ENCODE assay signal across 13 cellular contexts in genomic region chr21:33411949-33412430, GRCh38. TPM values are rescaled to one million over a fixed set of nuclear protein-coding genes. Genes with fewer than 3 reads are reported as not detected.
A peak's percentile ranks its signal among the peaks of the same experiment; 100 is the strongest.
DNase-seq lines count a peak whose midpoint lies in the region; ATAC-seq and TF ChIP-seq lines count a peak whose summit lies in the region.
"Had no signal": no experiment of that assay in that cellular context is flagged by ENCODE, and none has a peak within 500 bp of the region (broad histone marks: within the 10 kb centered on the region; RNA-seq: fewer than 3 reads in every experiment).

No MANE protein-coding gene starts in this region.

- WGBS in ovary, 3 donors, result 37 to 45% (median 41%) methylated on average over 8 of the region's 8 CpGs

- CTCF ChIA-PET in RWPE1 (lab: Yijun Ruan, JAX), result interaction anchor here (0.8 kb wide), 1 partner anchor 8 kb away, joined by 3 read pairs; no protein-coding TSS in a partner anchor
- CTCF ChIA-PET in activated CD4-positive, alpha-beta memory T cell treated with anti-CD3 and anti-CD28 coated beads, Interleukin-2, amount 10 ng/mL, durations not matched to agents 7 days and 5 days (lab: Charles Lee), result interaction anchor here (1.2 kb wide), 1 partner anchor 50 kb away, joined by 3 read pairs; no protein-coding TSS in a partner anchor

- H3K4me1 ChIP-seq in BLaER1 treated with 17β-estradiol and CSF1 and Interleukin-3, amounts not matched to agents 10 nM and 100 nM, result peaks cover 19 to 90% (median 41%) of the 10 kb centered on the region in 10 experiments
- H3K4me1 ChIP-seq in foreskin keratinocyte, result peaks cover 8% of the 10 kb centered on the region
- H3K4me1 ChIP-seq in ovary (ENCODE audit: insufficient read depth), result peaks cover 6% of the 10 kb centered on the region

- peaks cover 37 to 70% of the 10 kb centered on the region in 2 donors for H3K27me3 Mint-ChIP-seq in effector memory CD8-positive, alpha-beta T cell
- H3K27me3 Mint-ChIP-seq in activated CD4-positive, alpha-beta memory T cell treated with anti-CD3 and anti-CD28 coated beads, Interleukin-2, amount 10 ng/mL, durations not matched to agents 7 days and 5 days, result peaks cover 17% of the 10 kb centered on the region

- TF ChIP-seq POLR2A in ovary (IDR thresholded peaks at IDR 0.05), result no peak

- no peak for ATAC-seq in foreskin keratinocyte
- no peak for ATAC-seq in GM19467 (IDR thresholded peaks at IDR 0.05; ENCODE audit: unreplicated experiment)
- ATAC-seq in effector memory CD8-positive, alpha-beta T cell (replicated peaks), result no peak
- ATAC-seq: HCT116, natural killer cell had no signal

- no peak overlapping the region for H3K27ac Mint-ChIP-seq in effector memory CD8-positive, alpha-beta T cell
- H3K27ac Mint-ChIP-seq in activated CD4-positive, alpha-beta memory T cell treated with anti-CD3 and anti-CD28 coated beads, Interleukin-2, amount 10 ng/mL, durations not matched to agents 7 days and 5 days, result no peak overlapping the region
- H3K27ac Mint-ChIP-seq: natural killer cell had no signal

- peaks cover 60 to 99% (median 94%) of the 10 kb centered on the region in 11 experiments for H3K36me3 ChIP-seq in BLaER1 treated with 17β-estradiol and CSF1 and Interleukin-3, amounts not matched to agents 10 nM and 100 nM
- no peaks in the 10 kb centered on the region for H3K36me3 ChIP-seq in ovary

- DNase-seq in RWPE1 (ENCODE audit: low spot score) (no peak), foreskin keratinocyte (no peak), ovary (peak in 3 of 5 donors; percentile 36 to 47 (median 36))
- DNase-seq in effector memory CD8-positive, alpha-beta T cell, result no peak
- DNase-seq in activated CD4-positive, alpha-beta memory T cell treated with anti-CD3 and anti-CD28 coated beads, Interleukin-2, amount 10 ng/mL, durations not matched to agents 7 days and 5 days, result no peak
- no peak for DNase-seq in activated naive CD4-positive, alpha-beta T cell treated with anti-CD3 and anti-CD28 coated beads, Interleukin-2, amount 50 U/mL, for 16 hours
- DNase-seq: KG1, natural killer cell, NCI-H1436 treated with DMSO at 0.1 percent for 48 hours, NCI-H524 had no signal

- no peaks in the 10 kb centered on the region for H3K9me3 Mint-ChIP-seq in effector memory CD8-positive, alpha-beta T cell
- no peaks in the 10 kb centered on the region for H3K9me3 Mint-ChIP-seq in activated CD4-positive, alpha-beta memory T cell treated with anti-CD3 and anti-CD28 coated beads, Interleukin-2, amount 10 ng/mL, durations not matched to agents 7 days and 5 days
- H3K9me3 Mint-ChIP-seq: natural killer cell had no signal

- H3K9me3 ChIP-seq in BLaER1 treated with 17β-estradiol and CSF1 and Interleukin-3, amounts not matched to agents 10 nM and 100 nM (replicated peaks in 1 of 11), result no peaks in the 10 kb centered on the region
- H3K9me3 ChIP-seq in ovary, result no peaks in the 10 kb centered on the region

- no peaks in the 10 kb centered on the region for H3K36me3 Mint-ChIP-seq in effector memory CD8-positive, alpha-beta T cell (ENCODE audit: insufficient read depth)
- H3K36me3 Mint-ChIP-seq in activated CD4-positive, alpha-beta memory T cell treated with anti-CD3 and anti-CD28 coated beads, Interleukin-2, amount 10 ng/mL, durations not matched to agents 7 days and 5 days (ENCODE audit: low read depth), result no peaks in the 10 kb centered on the region
- H3K36me3 Mint-ChIP-seq: natural killer cell had no signal

- peak overlapping the region in 7 of 11 experiments; percentile 23 to 97 (median 70); a peak in 12 of 22 replicates for H3K4me2 ChIP-seq in BLaER1 treated with 17β-estradiol and CSF1 and Interleukin-3, amounts not matched to agents 10 nM and 100 nM

- TF ChIP-seq CTCF in RWPE1 (conservative IDR thresholded peaks at IDR 0.05; ENCODE audit: low read depth), result no peak
- no peak for TF ChIP-seq CTCF in foreskin keratinocyte (conservative IDR thresholded peaks at IDR 0.05)
- TF ChIP-seq CTCF in ovary (IDR thresholded peaks at IDR 0.05), result no peak

- peaks cover 74 to 100% (median 98%) of the 10 kb centered on the region in 11 experiments for H4K20me1 ChIP-seq in BLaER1 treated with 17β-estradiol and CSF1 and Interleukin-3, amounts not matched to agents 10 nM and 100 nM

- H3K27me3 ChIP-seq in BLaER1 treated with 17β-estradiol and CSF1 and Interleukin-3, amounts not matched to agents 10 nM and 100 nM, result no peaks in the 10 kb centered on the region
- no peaks in the 10 kb centered on the region for H3K27me3 ChIP-seq in foreskin keratinocyte
- H3K27me3 ChIP-seq in ovary, result no peaks in the 10 kb centered on the region

- POLR2A ChIA-PET in RWPE1 (lab: Yijun Ruan, JAX; ENCODE audit: low non-redundant PET), result no interaction called here
- POLR2A ChIA-PET in activated CD4-positive, alpha-beta memory T cell treated with anti-CD3 and anti-CD28 coated beads, Interleukin-2, amount 10 ng/mL, durations not matched to agents 7 days and 5 days (lab: Charles Lee), result interaction anchor here (1.1 kb wide), 1 partner anchor 20 kb away, joined by 3 read pairs; no protein-coding TSS in a partner anchor

- intact Hi-C loops in ovary (cut with DNase I), result no loop called here

- no peaks in the 10 kb centered on the region for H3K4me1 Mint-ChIP-seq in effector memory CD8-positive, alpha-beta T cell (ENCODE audit: low read depth in 2 of 2)
- H3K4me1 Mint-ChIP-seq in activated CD4-positive, alpha-beta memory T cell treated with anti-CD3 and anti-CD28 coated beads, Interleukin-2, amount 10 ng/mL, durations not matched to agents 7 days and 5 days, result peaks cover 13% of the 10 kb centered on the region

- H3K4me3 Mint-ChIP-seq in effector memory CD8-positive, alpha-beta T cell, result no peak overlapping the region
- no peak overlapping the region for H3K4me3 Mint-ChIP-seq in activated CD4-positive, alpha-beta memory T cell treated with anti-CD3 and anti-CD28 coated beads, Interleukin-2, amount 10 ng/mL, durations not matched to agents 7 days and 5 days
- H3K4me3 Mint-ChIP-seq: natural killer cell had no signal

- no peak overlapping the region; a peak in 1 of 20 replicates for H3K4me3 ChIP-seq in BLaER1 treated with 17β-estradiol and CSF1 and Interleukin-3, amounts not matched to agents 10 nM and 100 nM
- no peak overlapping the region for H3K4me3 ChIP-seq in ovary

- peak overlapping the region in 1 of 11 experiments; percentile 16; a peak in 1 of 22 replicates for H3K27ac ChIP-seq in BLaER1 treated with 17β-estradiol and CSF1 and Interleukin-3, amounts not matched to agents 10 nM and 100 nM
- H3K27ac ChIP-seq in RWPE1 (peak overlapping the region; percentile 83), foreskin keratinocyte (peak overlapping the region; percentile 93), ovary (no peak overlapping the region)

- TF ChIP-seq EP300 in ovary (IDR thresholded peaks at IDR 0.05), result no peak

- peak overlapping the region in 2 of 11 experiments; percentile 52 to 69; a peak in 4 of 22 replicates for H3K9ac ChIP-seq in BLaER1 treated with 17β-estradiol and CSF1 and Interleukin-3, amounts not matched to agents 10 nM and 100 nM

RNA-seq across cellular contexts. Expression of gene IFNGR2, which starts 8.8 kb away (rescaled TPM):
- total RNA-seq in foreskin keratinocyte, result 90.0 and 93.6 TPM in 2 replicates
- polyA plus RNA-seq in foreskin keratinocyte, result 82.1 and 87.0 TPM in 2 replicates
- total RNA-seq in ovary, result 10 to 100 TPM; 39.6 to 54.5 (median 46.7) TPM
- polyA plus RNA-seq in ovary, result 100 to 1,000 TPM in 1 of 2 donors, 10 to 100 TPM in 1; 43.7 to 125 TPM
- 1 to 10 TPM; 4.6 to 4.7 TPM for total RNA-seq in activated CD4-positive, alpha-beta memory T cell treated with anti-CD3 and anti-CD28 coated beads, Interleukin-2, amount 10 ng/mL, durations not matched to agents 7 days and 5 days

Comparison
In these comparisons a context has a peak if more than half of its experiments do, and no peak if none do; other contexts are left out.
1. H3K27ac ChIP-seq: peak in RWPE1 (single experiment) and foreskin keratinocyte (single experiment); none in ovary (0 of 2).
2. DNase-seq: peak in ovary (3 of 5); none in RWPE1 (single experiment), foreskin keratinocyte (0 of 2), effector memory CD8-positive, alpha-beta T cell (0 of 3), activated CD4-positive, alpha-beta memory T cell treated with anti-CD3 and anti-CD28 coated beads, Interleukin-2, amount 10 ng/mL, durations not matched to agents 7 days and 5 days (single experiment) and activated naive CD4-positive, alpha-beta T cell treated with anti-CD3 and anti-CD28 coated beads, Interleukin-2, amount 50 U/mL, for 16 hours (single experiment).
3. RNA of gene IFNGR2, which starts 8.8 kb away (total RNA-seq): 90.0 to 93.6 TPM in foreskin keratinocyte and 39.6 to 54.5 TPM in ovary; 4.6 to 4.7 TPM in activated CD4-positive, alpha-beta memory T cell treated with anti-CD3 and anti-CD28 coated beads, Interleukin-2, amount 10 ng/mL, durations not matched to agents 7 days and 5 days; every median in the first group is over 4 times any median in the second.